Comparison of ENCODE assay signal across 9 cellular contexts in genomic region chr5:169161022-169161680, GRCh38.
DNase-seq lines count a peak whose midpoint lies in the region; ATAC-seq and TF ChIP-seq lines count a peak whose summit lies in the region.
"Had no signal": no experiment of that assay in that cellular context is flagged by ENCODE, and none has a peak within 500 bp of the region (broad histone marks: within the 10 kb centered on the region; RNA-seq: fewer than 3 reads in every experiment).

No MANE protein-coding gene starts in this region.

- H3K79me1 ChIP-seq in trophoblast cell (ENCODE audit: low read length), result peaks cover 14% of the 10 kb centered on the region

- DNase-seq in COLO829 (ENCODE audit: low spot score), result peak; percentile 74
- DNase-seq in fibroblast of villous mesenchyme (ENCODE audit: low read depth), result peak; percentile 71
- peak; percentile 64 to 67 for DNase-seq in trophoblast cell
- no peak for DNase-seq in stimulated activated CD8-positive, alpha-beta memory T cell treated with anti-CD3 and anti-CD28 coated beads, Interleukin-4, amount 100 ng/mL, for 48 hours
- no peak for DNase-seq in NK-92 treated with Interleukin-12 subunit alpha and Interleukin-12 subunit beta, amount 100 ng/mL, for 24 hours (lab: John Stamatoyannopoulos, UW)
- no peak for DNase-seq in GM20000 (ENCODE audit: low spot score)
- DNase-seq: DMS153 had no signal

- WGBS in trophoblast cell (ENCODE audit: extremely low coverage, insufficient coverage, insufficient read length), result no CpG with 5 or more reads among the region's 13 CpGs

- ATAC-seq in SK-N-SH treated with all-trans-retinoic acid at 6 μM for 48 hours (peak; percentile 88), GM21737 (IDR thresholded peaks at IDR 0.05; ENCODE audit: unreplicated experiment) (no peak)

- H2AFZ ChIP-seq in trophoblast cell (ENCODE audit: insufficient read depth, low read length, poor library complexity), result no peak overlapping the region

- H3K4me3 ChIP-seq in fibroblast of villous mesenchyme (ENCODE audit: low read depth, low read length), result no peak overlapping the region
- no peak overlapping the region for H3K4me3 ChIP-seq in trophoblast cell (ENCODE audit: low read depth, low read length)

- H3K9me3 ChIP-seq in trophoblast cell (ENCODE audit: insufficient read depth, low read depth, low read length), result no peaks in the 10 kb centered on the region

- peak overlapping the region; percentile 4 for H3K18ac ChIP-seq in trophoblast cell (ENCODE audit: low read length)

- H3K4me1 ChIP-seq in trophoblast cell (ENCODE audit: control insufficient read depth in 1 of 2, insufficient read depth in 2 of 2, low read length in 2 of 2), result peaks cover 28 to 35% of the 10 kb centered on the region in 2 experiments

- no peak overlapping the region for H3K4ac ChIP-seq in trophoblast cell (ENCODE audit: low read depth, low read length)

- no peak overlapping the region for H3K23ac ChIP-seq in trophoblast cell (ENCODE audit: low read length)

- H3K79me2 ChIP-seq in trophoblast cell (ENCODE audit: control insufficient read depth, insufficient read depth, low read length, poor library complexity), result peaks cover 4% of the 10 kb centered on the region

- H2BK12ac ChIP-seq in trophoblast cell (ENCODE audit: low read length), result peak overlapping the region; percentile 1

- H3K9ac ChIP-seq in trophoblast cell (ENCODE audit: low read length), result no peak overlapping the region

- no peak overlapping the region for H2BK5ac ChIP-seq in trophoblast cell (ENCODE audit: low read depth, low read length, poor library complexity)

- H4K8ac ChIP-seq in trophoblast cell (ENCODE audit: low read depth, low read length), result peak overlapping the region; percentile 31

- peak overlapping the region; percentile 8 for H3K14ac ChIP-seq in trophoblast cell (ENCODE audit: low read length)

- H4K91ac ChIP-seq in trophoblast cell (ENCODE audit: low read depth, low read length), result peak overlapping the region; percentile 50

- no peak overlapping the region for H2AK5ac ChIP-seq in trophoblast cell (ENCODE audit: low read length)

- H4K12ac ChIP-seq in trophoblast cell (ENCODE audit: low read depth, low read length), result no peak overlapping the region

- H3K4me2 ChIP-seq in trophoblast cell (ENCODE audit: low read length), result no peak overlapping the region

- H2BK120ac ChIP-seq in trophoblast cell (ENCODE audit: insufficient read depth, low read length, poor library complexity), result peak overlapping the region; percentile 20

- TF ChIP-seq CTCF in fibroblast of villous mesenchyme (IDR thresholded peaks at IDR 0.05; ENCODE audit: insufficient read depth, low read depth, low read length) (no peak), GM20000 (IDR thresholded peaks at IDR 0.05; ENCODE audit: extremely low read depth, missing control alignments) (no peak)

- no peaks in the 10 kb centered on the region for H3K27me3 ChIP-seq in trophoblast cell (ENCODE audit: insufficient read depth, low read length)

- peaks cover 0 to 3% of the 10 kb centered on the region in 2 experiments for H3K36me3 ChIP-seq in trophoblast cell (ENCODE audit: control insufficient read depth in 1 of 2, insufficient read depth in 2 of 2, low read length in 2 of 2)

- H3K27ac ChIP-seq in trophoblast cell (ENCODE audit: low read depth, low read length), result peak overlapping the region; percentile 25

TF ChIP-seq in SK-N-SH treated with all-trans-retinoic acid at 6 μM for 48 hours, 23 proteins besides CTCF, POLR2A, EP300 and RAD21:
- TF ChIP-seq TCF4 (CRISPR knock-in tag; IDR thresholded peaks at IDR 0.05; ENCODE audit: borderline replicate concordance) (no peak), PATZ1 (CRISPR knock-in tag; IDR thresholded peaks at IDR 0.05; ENCODE audit: borderline replicate concordance) (peak; percentile 7; the same call in 1 of the 2 replicates), ISL1 (CRISPR knock-in tag; IDR thresholded peaks at IDR 0.05) (peak; percentile 77), ZFP30 (CRISPR knock-in tag; IDR thresholded peaks at IDR 0.05) (no peak)

Comparison
In these comparisons a context has a peak if more than half of its experiments do, and no peak if none do; other contexts are left out.
1. DNase-seq: peak in COLO829 (single experiment), fibroblast of villous mesenchyme (single experiment) and trophoblast cell (2 of 2); none in stimulated activated CD8-positive, alpha-beta memory T cell treated with anti-CD3 and anti-CD28 coated beads, Interleukin-4, amount 100 ng/mL, for 48 hours (single experiment), NK-92 treated with Interleukin-12 subunit alpha and Interleukin-12 subunit beta, amount 100 ng/mL, for 24 hours (single experiment) and GM20000 (single experiment).